Comparison of ENCODE assay signal across 24 cellular contexts in genomic region chr7:26070290-26070689, GRCh38.
"Had no signal": no experiment of that assay in that cellular context is flagged by ENCODE, and none has a peak within 500 bp of the region (broad histone marks: within the 10 kb centered on the region; RNA-seq: fewer than 3 reads in every experiment).

No MANE protein-coding gene starts in this region.

- H3K36me3 ChIP-seq: esophagus squamous epithelium, gastrocnemius medialis, heart right ventricle, left lung, lower lobe of right lung had no signal

- H3K27ac ChIP-seq: coronary artery, dorsolateral prefrontal cortex, epithelial cell of prostate, esophagus squamous epithelium, gastrocnemius medialis, heart right ventricle, left lung, lower lobe of right lung had no signal

- DNase-seq: dermis blood vessel endothelial cell; dorsolateral prefrontal cortex; effector CD4-positive, alpha-beta T cell; effector memory CD4-positive, alpha-beta T cell; erythroblast; esophagus squamous epithelium; foreskin fibroblast; foreskin melanocyte; gastrocnemius medialis; glutamatergic neuron; head of caudate nucleus; heart right ventricle; hippocampal formation; kidney; kidney glomerular epithelial cell; left cardiac atrium; left lung; left ventricle myocardium superior; lower lobe of right lung; mesendoderm; midbrain; naive thymus-derived CD4-positive, alpha-beta T cell had no signal

- H3K4me3 ChIP-seq: coronary artery, dorsolateral prefrontal cortex, esophagus squamous epithelium, gastrocnemius medialis, heart right ventricle, left lung, lower lobe of right lung had no signal

- H3K9me3 ChIP-seq: esophagus squamous epithelium, gastrocnemius medialis, heart right ventricle, left lung, lower lobe of right lung had no signal

- H3K27me3 ChIP-seq: gastrocnemius medialis had no signal

- H3K4me1 ChIP-seq: gastrocnemius medialis, heart right ventricle, left lung, lower lobe of right lung had no signal
